ENCODE assay signal across 9 cellular contexts in genomic region chr16:11201498-11202259, GRCh38. TPM values are rescaled to one million over a fixed set of nuclear protein-coding genes. Genes with fewer than 3 reads are reported as not detected.
DNase-seq lines count a peak whose midpoint lies in the region; ATAC-seq and TF ChIP-seq lines count a peak whose summit lies in the region.
"Had no signal": no experiment of that assay in that cellular context is flagged by ENCODE, and none has a peak within 500 bp of the region (broad histone marks: within the 10 kb centered on the region; RNA-seq: fewer than 3 reads in every experiment).

No MANE protein-coding gene starts in this region.

- TF ChIP-seq RAD21 in Ishikawa (IDR thresholded peaks at IDR 0.05; ENCODE audit: low read depth), result no peak

- no peak overlapping the region for H3K9ac ChIP-seq in adipocyte (ENCODE audit: low read length)

- no peak overlapping the region for H3K4me3 ChIP-seq in adipocyte (ENCODE audit: low read length)
- H3K4me3 ChIP-seq: gastrocnemius medialis had no signal

- ATAC-seq in HG02970 (IDR thresholded peaks at IDR 0.05; ENCODE audit: low FRiP score, unreplicated experiment) (no peak), GM21723 (IDR thresholded peaks at IDR 0.05; ENCODE audit: unreplicated experiment) (no peak), HG02981 (IDR thresholded peaks at IDR 0.05; ENCODE audit: unreplicated experiment) (no peak)
- ATAC-seq: gastrocnemius medialis had no signal

- no peak for TF ChIP-seq CTCF in Calu3 (IDR thresholded peaks at IDR 0.05; ENCODE audit: unreplicated experiment)

- no peaks in the 10 kb centered on the region for H3K27me3 Mint-ChIP-seq in Calu3 (ENCODE audit: unreplicated experiment)

- peaks cover 21% of the 10 kb centered on the region for H3K4me1 ChIP-seq in adipocyte (ENCODE audit: control insufficient read depth, insufficient read depth, low read length)
- H3K4me1 ChIP-seq: gastrocnemius medialis had no signal

- no peaks in the 10 kb centered on the region for H3K36me3 ChIP-seq in adipocyte (ENCODE audit: control insufficient read depth, insufficient read depth, low read length, severe bottlenecking)
- H3K36me3 ChIP-seq: gastrocnemius medialis had no signal

- H3K9me3 ChIP-seq in adipocyte (ENCODE audit: control insufficient read depth, low read length), result no peaks in the 10 kb centered on the region
- H3K9me3 ChIP-seq: gastrocnemius medialis had no signal

- DNase-seq in Calu3 (peak; percentile 87), adipocyte (ENCODE audit: low read depth) (peak; percentile 63), lung microvascular endothelial cell (ENCODE audit: low read depth in 2 of 2) (peak; percentile 61 to 91), hypothalamus (lab: John Stamatoyannopoulos, UW) (no peak)
- DNase-seq: gastrocnemius medialis had no signal

- no peak for TF ChIP-seq EP300 in Ishikawa (IDR thresholded peaks at IDR 0.05; ENCODE audit: borderline replicate concordance)

- H3K36me3 Mint-ChIP-seq in Calu3 (ENCODE audit: insufficient read depth, unreplicated experiment), result peaks cover 23% of the 10 kb centered on the region

- peak overlapping the region; percentile 98 for H3K27ac Mint-ChIP-seq in Calu3 (ENCODE audit: unreplicated experiment)

- no TSS peak for BruUV-seq in Calu3 (replicated peaks; lab: Mats Ljungman, UMichigan)

- H3K27me3 ChIP-seq in adipocyte (replicated peaks; ENCODE audit: control insufficient read depth, insufficient read depth, low read length), result no peaks in the 10 kb centered on the region
- H3K27me3 ChIP-seq: gastrocnemius medialis had no signal

- peak overlapping the region; percentile 61 for H3K4me3 Mint-ChIP-seq in Calu3 (ENCODE audit: low read depth, unreplicated experiment)

- H3K4me1 Mint-ChIP-seq in Calu3 (ENCODE audit: low read depth, unreplicated experiment), result peaks cover 51% of the 10 kb centered on the region

- CTCF ChIA-PET in Calu3 (lab: Charles Lee), result interaction anchor here (0.9 to 1.4 kb wide), 3 partner anchors 34 to 99 kb away, joined by 3 to 5 read pairs (median 3); no protein-coding TSS in a partner anchor

- no peaks in the 10 kb centered on the region for H3K9me3 Mint-ChIP-seq in Calu3 (ENCODE audit: low read depth, unreplicated experiment)

- intact Hi-C loops in Calu3 (cut with micrococcal nuclease; ENCODE audit: unreplicated experiment), result no loop called here

TF ChIP-seq in Ishikawa, 13 proteins besides CTCF, POLR2A, EP300 and RAD21:
- TF ChIP-seq ZBTB7A (IDR thresholded peaks at IDR 0.05; ENCODE audit: low read depth) (peak; percentile 27; the same call in 1 of the 2 replicates), CREB1 (IDR thresholded peaks at IDR 0.05; ENCODE audit: low read depth) (no peak)

RNA-seq across cellular contexts. Expression of gene SOCS1, which starts 54.3 kb away (rescaled TPM):
- 4.8 and 5.8 TPM in 2 replicates for total RNA-seq in Calu3 (2022)
- total RNA-seq in lung microvascular endothelial cell, result 0.22 and 0.79 TPM in 2 replicates

Comparison
In these comparisons a context has a peak if more than half of its experiments do, and no peak if none do; other contexts are left out.
1. DNase-seq: peak in Calu3 (single experiment), adipocyte (single experiment) and lung microvascular endothelial cell (2 of 2); none in hypothalamus (0 of 51).